1 cellular context compared by ENCODE assay signal in genomic region chr19:4241824-4242430, GRCh38.
TF ChIP-seq lines count a peak whose summit lies in the region.

No MANE protein-coding gene starts in this region.

TF ChIP-seq in K562, 482 proteins besides CTCF, POLR2A, EP300 and RAD21:
- TF ChIP-seq HSF4 (CRISPR knock-in tag; IDR thresholded peaks at IDR 0.05; ENCODE audit: borderline replicate concordance) (no peak), ETS2 (tag; IDR thresholded peaks at IDR 0.05; ENCODE audit: borderline replicate concordance, poor library complexity, severe bottlenecking) (no peak), PHF21A (IDR thresholded peaks at IDR 0.05; ENCODE audit: borderline replicate concordance, low read depth) (no peak), MITF (IDR thresholded peaks at IDR 0.05) (no peak), CBX1 (IDR thresholded peaks at IDR 0.05; ENCODE audit: low read depth) (peak; percentile 84; the same call in 1 of the 2 replicates), ZBTB12 (CRISPR knock-in tag; IDR thresholded peaks at IDR 0.05) (no peak), TRIM28 (IDR thresholded peaks at IDR 0.05) (peak; percentile 86), NFIX (CRISPR knock-in tag; IDR thresholded peaks at IDR 0.05; ENCODE audit: low read depth) (no peak), CHAMP1 (IDR thresholded peaks at IDR 0.05) (no peak), CBX5 (IDR thresholded peaks at IDR 0.05; ENCODE audit: borderline replicate concordance, low read depth) (peak; percentile 89), IRF2 (CRISPR knock-in tag; IDR thresholded peaks at IDR 0.05) (no peak), GTF2F1 (IDR thresholded peaks at IDR 0.05; ENCODE audit: low read depth, low read length) (no peak), ETV5 (CRISPR knock-in tag; IDR thresholded peaks at IDR 0.05; ENCODE audit: low read depth) (no peak), CBX3 (IDR thresholded peaks at IDR 0.05; ENCODE audit: borderline replicate concordance in 1 of 2, low read length in 2 of 2) (peak in 1 of 2 experiments; percentile 77; a peak in 2 of 3 replicates), EWSR1 (IDR thresholded peaks at IDR 0.05; ENCODE audit: borderline replicate concordance, low read depth, partially characterized antibody) (no peak), ZNF280A (IDR thresholded peaks at IDR 0.05; ENCODE audit: low read depth, partially characterized antibody) (peak; percentile 55), HMBOX1 (IDR thresholded peaks at IDR 0.05) (no peak), SMARCE1 (IDR thresholded peaks at IDR 0.05) (no peak), PHF8 (IDR thresholded peaks at IDR 0.05; ENCODE audit: borderline replicate concordance, low read length) (no peak), BCOR (IDR thresholded peaks at IDR 0.05) (no peak), ZZZ3 (IDR thresholded peaks at IDR 0.05) (no peak), ATF4 (CRISPR knock-in tag; IDR thresholded peaks at IDR 0.05) (no peak)
TF ChIP-seq in K562: peak in this region for 5.
